Comparison of ENCODE assay signal across 9 cellular contexts in genomic region chr6:37244430-37245310, GRCh38. TPM values are rescaled to one million over a fixed set of nuclear protein-coding genes. Genes with fewer than 3 reads are reported as not detected.
DNase-seq lines count a peak whose midpoint lies in the region; ATAC-seq and TF ChIP-seq lines count a peak whose summit lies in the region.
"Had no signal": no experiment of that assay in that cellular context is flagged by ENCODE, and none has a peak within 500 bp of the region (broad histone marks: within the 10 kb centered on the region; RNA-seq: fewer than 3 reads in every experiment).

No MANE protein-coding gene starts in this region.

- H3K27me3 ChIP-seq in SK-N-SH (ENCODE audit: insufficient read depth): no peaks in the 10 kb centered on the region
- no peaks in the 10 kb centered on the region for H3K27me3 ChIP-seq in CD8-positive, alpha-beta T cell (ENCODE audit: insufficient read depth, low read length)

- no peaks in the 10 kb centered on the region for H3K9me2 ChIP-seq in SK-N-SH

- DNase-seq in NCI-H187 treated with DMSO at 0.1 percent for 48 hours (lab: John Stamatoyannopoulos, UW): peak; percentile 12
- no peak for DNase-seq in NCI-H187 (lab: John Stamatoyannopoulos, UW)
- DNase-seq in SK-N-SH: no peak
- peak; percentile 100 for DNase-seq in fibroblast of the conjunctiva (ENCODE audit: low read depth)
- DNase-seq in pons (ENCODE audit: low spot score): peak; percentile 67
- no peak for DNase-seq in CD8-positive, alpha-beta T cell
- no peak for DNase-seq in iPS-NIHi7 (ENCODE audit: extremely low spot score)

- H3K27me3 Mint-ChIP-seq in CD8-positive, alpha-beta T cell (ENCODE audit: low read depth): no peaks in the 10 kb centered on the region

- ATAC-seq in CD8-positive, alpha-beta T cell: no peak
- no peak for ATAC-seq in GM18511 (IDR thresholded peaks at IDR 0.05; ENCODE audit: unreplicated experiment)

- peak overlapping the region; percentile 25 for H3K4me2 ChIP-seq in SK-N-SH

- intact Hi-C loops in CD8-positive, alpha-beta T cell (cut with DNase I, micrococcal nuclease): no loop called here

- no peak for TF ChIP-seq RAD21 in SK-N-SH (IDR thresholded peaks at IDR 0.05; ENCODE audit: low read length)

- H3K9me3 ChIP-seq in SK-N-SH: no peaks in the 10 kb centered on the region
- no peaks in the 10 kb centered on the region for H3K9me3 ChIP-seq in CD8-positive, alpha-beta T cell (ENCODE audit: low read length)

- H3K9ac ChIP-seq in SK-N-SH: peak overlapping the region; percentile 73

- TF ChIP-seq CTCF in SK-N-SH (IDR thresholded peaks at IDR 0.05): no peak
- no peak for TF ChIP-seq CTCF in CD8-positive, alpha-beta T cell (IDR thresholded peaks at IDR 0.05)

- H3K27ac ChIP-seq in SK-N-SH (ENCODE audit: low read depth in 2 of 2, low read length in 1 of 2): peak overlapping the region; percentile 91 to 100
- H3K27ac ChIP-seq in CD8-positive, alpha-beta T cell (ENCODE audit: low read depth, low read length): no peak overlapping the region
- H3K27ac ChIP-seq: 22Rv1 had no signal

- peak in 1 of 2 experiments; percentile 84; a peak in 1 of 4 replicates for TF ChIP-seq EP300 in SK-N-SH (IDR thresholded peaks at IDR 0.05; ENCODE audit: borderline replicate concordance in 1 of 2, low read depth in 1 of 2, low read length in 1 of 2)

- H3K27ac Mint-ChIP-seq in CD8-positive, alpha-beta T cell: no peak overlapping the region

- H4K20me1 ChIP-seq in SK-N-SH (ENCODE audit: insufficient read depth): no peaks in the 10 kb centered on the region

- H3K36me3 ChIP-seq in SK-N-SH (replicated peaks in 1 of 2; ENCODE audit: control insufficient read depth in 1 of 2, insufficient read depth in 2 of 2, low read length in 1 of 2): no peaks in the 10 kb centered on the region
- H3K36me3 ChIP-seq in CD8-positive, alpha-beta T cell (ENCODE audit: insufficient read depth, low read length): no peaks in the 10 kb centered on the region

- H2AFZ ChIP-seq in SK-N-SH (ENCODE audit: low read depth): no peak overlapping the region

- H3K4me1 ChIP-seq in SK-N-SH (ENCODE audit: control insufficient read depth in 1 of 2, insufficient read depth in 2 of 2, low read depth in 1 of 2, low read length in 1 of 2): peaks cover 24 to 30% of the 10 kb centered on the region in 2 experiments
- peaks cover 7% of the 10 kb centered on the region for H3K4me1 ChIP-seq in CD8-positive, alpha-beta T cell (ENCODE audit: insufficient read depth, low read length)

- no peak overlapping the region for H3K4me3 ChIP-seq in SK-N-SH (ENCODE audit: low read depth in 2 of 2, low read length in 1 of 2)
- no peak overlapping the region for H3K4me3 ChIP-seq in CD8-positive, alpha-beta T cell (ENCODE audit: low read depth, low read length)

- no peak overlapping the region for H3K4me3 Mint-ChIP-seq in CD8-positive, alpha-beta T cell

- peaks cover 41% of the 10 kb centered on the region for H3F3A ChIP-seq in SK-N-SH (replicated peaks; ENCODE audit: insufficient read depth)

- H3K4me1 Mint-ChIP-seq in CD8-positive, alpha-beta T cell (ENCODE audit: low read depth): peaks cover 9% of the 10 kb centered on the region

- no peaks in the 10 kb centered on the region for H3K9me3 Mint-ChIP-seq in CD8-positive, alpha-beta T cell

- no peaks in the 10 kb centered on the region for H3K36me3 Mint-ChIP-seq in CD8-positive, alpha-beta T cell

- 64% methylated on average over 6 of the region's 6 CpGs for WGBS in SK-N-SH (ENCODE audit: low lambda C conversion rate)

- CTCF ChIA-PET in SK-N-SH (lab: Yijun Ruan, JAX): no interaction called here
- CTCF ChIA-PET in CD8-positive, alpha-beta T cell (lab: Charles Lee): no interaction called here

- no peaks in the 10 kb centered on the region for H3K79me2 ChIP-seq in SK-N-SH (ENCODE audit: insufficient read depth)

- POLR2A ChIA-PET in SK-N-SH (lab: Yijun Ruan, JAX): no interaction called here
- POLR2A ChIA-PET in CD8-positive, alpha-beta T cell (lab: Charles Lee): interaction anchor here (1.4 kb wide), 1 partner anchor 13 kb away, joined by 3 read pairs; the partner anchor contains the start of gene TBC1D22B

TF ChIP-seq in SK-N-SH, 30 proteins besides CTCF, POLR2A, EP300 and RAD21 (continues in another document):
- TF ChIP-seq TEAD4 (IDR thresholded peaks at IDR 0.05; ENCODE audit: borderline replicate concordance, insufficient read depth) (no peak), GATA2 (CRISPR knock-in tag; IDR thresholded peaks at IDR 0.05) (no peak), PBX3 (IDR thresholded peaks at IDR 0.05) (peak; percentile 87), FOXJ3 (CRISPR knock-in tag; IDR thresholded peaks at IDR 0.05) (no peak), GABPA (IDR thresholded peaks at IDR 0.05; ENCODE audit: low read depth) (no peak), FOXM1 (IDR thresholded peaks at IDR 0.05; ENCODE audit: low read depth) (0 out of 2 replicates have a peak, but pooled peaks have one; percentile 8), NFIC (IDR thresholded peaks at IDR 0.05; ENCODE audit: borderline replicate concordance) (peak; percentile 99), RCOR1 (IDR thresholded peaks at IDR 0.05; ENCODE audit: low read length) (no peak), JUND (IDR thresholded peaks at IDR 0.05) (peak; percentile 53), CHD2 (IDR thresholded peaks at IDR 0.05; ENCODE audit: low read length, partially characterized antibody) (no peak), ZBTB33 (IDR thresholded peaks at IDR 0.05; ENCODE audit: borderline replicate concordance, low read depth) (no peak), SMC3 (IDR thresholded peaks at IDR 0.05; ENCODE audit: low read depth, low read length) (no peak), MXI1 (IDR thresholded peaks at IDR 0.05; ENCODE audit: low read depth, low read length) (no peak), EZH2phosphoT487 (IDR thresholded peaks at IDR 0.05; ENCODE audit: borderline replicate concordance, low read depth) (no peak), TCF12 (IDR thresholded peaks at IDR 0.05) (peak; percentile 94), REST (IDR thresholded peaks at IDR 0.05; ENCODE audit: low read depth, low read length) (peak; percentile 41; the same call in 1 of the 2 replicates), TAF1 (IDR thresholded peaks at IDR 0.05; ENCODE audit: borderline replicate concordance, low read depth, low read length) (no peak), SIN3A (IDR thresholded peaks at IDR 0.05; ENCODE audit: borderline replicate concordance, low read depth, low read length) (peak; percentile 39; the same call in 1 of the 2 replicates)

RNA-seq across cellular contexts. Expression of gene TBC1D22B, which starts 12.9 kb away (rescaled TPM):
- polyA plus RNA-seq in SK-N-SH (2012; rRNA removed): 5.3 and 5.5 TPM in 2 replicates
- polyA plus RNA-seq in SK-N-SH (2012; cell fraction: cytosol; rRNA removed): 5.4 and 6.0 TPM in 2 replicates
- polyA plus RNA-seq in SK-N-SH (2012; cell fraction: nucleus; rRNA removed): 8.9 and 9.1 TPM in 2 replicates
- total RNA-seq in CD8-positive, alpha-beta T cell: 1 to 10 TPM; 6.7 to 6.8 TPM

RNA-seq across cellular contexts. Expression of gene TMEM217, which starts 13.3 kb away (rescaled TPM):
- 1.5 and 2.0 TPM in 2 replicates for polyA plus RNA-seq in SK-N-SH (2012; rRNA removed)
- polyA plus RNA-seq in SK-N-SH (2012; cell fraction: cytosol; rRNA removed): 1.6 and 1.7 TPM in 2 replicates
- polyA plus RNA-seq in SK-N-SH (2012; cell fraction: nucleus; rRNA removed): 1.3 and 3.0 TPM in 2 replicates
- total RNA-seq in CD8-positive, alpha-beta T cell: 1 to 10 TPM in 1 of 2 experiments, under 1 TPM in 1; 0.27 to 1.2 TPM

Comparison
In these comparisons a context has a peak if more than half of its experiments do, and no peak if none do; other contexts are left out.
1. DNase-seq: peak in NCI-H187 treated with DMSO at 0.1 percent for 48 hours (single experiment), fibroblast of the conjunctiva (single experiment) and pons (single experiment); none in NCI-H187 (0 of 2), SK-N-SH (single experiment), CD8-positive, alpha-beta T cell (0 of 7) and iPS-NIHi7 (single experiment).